Comparison of ENCODE assay signal across 26 cellular contexts in the genomic region with DNA sequence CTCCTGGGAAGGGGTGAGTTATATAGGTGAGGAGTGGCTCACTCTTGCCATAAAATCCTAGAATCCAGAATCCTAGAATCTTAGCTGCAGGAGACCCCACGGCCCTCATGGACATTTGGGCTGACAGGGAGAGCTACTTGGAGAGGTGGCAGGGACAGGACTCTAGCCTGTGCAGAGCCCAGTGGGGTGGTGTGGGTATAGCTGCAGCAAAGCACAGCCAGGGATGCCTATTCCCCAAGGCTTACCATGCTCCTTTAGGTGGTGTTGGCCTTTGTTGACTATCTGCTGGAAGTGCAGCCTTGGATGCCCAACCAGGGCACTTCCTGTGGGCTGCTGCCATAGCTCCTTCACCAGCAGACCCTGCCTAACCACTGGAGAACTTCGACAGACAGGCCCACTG.
"Had no signal": no experiment of that assay in that cellular context is flagged by ENCODE, and none has a peak within 500 bp of the region (broad histone marks: within the 10 kb centered on the region; RNA-seq: fewer than 3 reads in every experiment).

No MANE protein-coding gene starts in this region.

- DNase-seq: hippocampal formation; kidney glomerular epithelial cell; mesendoderm; naive B cell; natural killer cell; nephron progenitor cell; ovary; stimulated activated CD4-positive, alpha-beta T cell treated with anti-CD3 and anti-CD28 coated beads, Interleukin-12 subunit alpha, Interleukin-12 subunit beta, amount 100 ng/mL, for 4 hours; stimulated activated CD4-positive, alpha-beta T cell treated with anti-CD3 and anti-CD28 coated beads, Interleukin-15, amount 100 ng/mL, for 24 hours; stimulated activated CD4-positive, alpha-beta T cell treated with anti-CD3 and anti-CD28 coated beads, Interleukin-2, amount 100 ng/mL, for 24 hours; stimulated activated CD4-positive, alpha-beta T cell treated with anti-CD3 and anti-CD28 coated beads, Interleukin-4, amount 100 ng/mL, for 1 hour; stimulated activated naive B cell treated with anti-CD40 and anti-IgM and Interleukin-4, amounts not matched to agents 10 μg/mL and 1 μg/mL and 100 μg/mL, for 72 hours; stimulated activated naive CD8-positive, alpha-beta T cell treated with anti-CD3 and anti-CD28 coated beads, Interleukin-15, Interleukin-2, amounts not matched to agents 100 U/mL and 50 U/mL, for 24 hours; stomach; tibial artery; trophoblast cell; uterus had no signal

- H3K4me3 ChIP-seq: lung, neural progenitor cell, ovary, right atrium auricular region, skin epidermis, stomach, suprapubic skin, thoracic aorta, tibial artery, uterus had no signal

- H3K36me3 ChIP-seq: neural progenitor cell, ovary, right atrium auricular region, stomach, suprapubic skin, thoracic aorta, tibial artery, uterus had no signal

- H3K27ac ChIP-seq: neural progenitor cell, ovary, right atrium auricular region, skin epidermis, stomach, suprapubic skin, thoracic aorta, tibial artery, uterus had no signal

- H3K4me2 ChIP-seq: neural progenitor cell had no signal

- H2AFZ ChIP-seq: neural progenitor cell had no signal

- H3K27me3 ChIP-seq: neural progenitor cell, ovary, right atrium auricular region, stomach, suprapubic skin, tibial artery, uterus had no signal

- H3K4me1 ChIP-seq: neural progenitor cell, stomach, suprapubic skin, tibial artery, uterus had no signal

- H3K9ac ChIP-seq: neural progenitor cell had no signal

- H3K9me3 ChIP-seq: ovary, suprapubic skin, uterus had no signal

- ATAC-seq: left lobe of liver; natural killer cell; sciatic nerve; stimulated activated naive CD8-positive, alpha-beta T cell treated with anti-CD3 and anti-CD28 coated beads, Interleukin-15, Interleukin-2, amounts not matched to agents 100 U/mL and 50 U/mL, for 24 hours had no signal

- FAIRE-seq: keratinocyte had no signal
